In the genomic region with DNA sequence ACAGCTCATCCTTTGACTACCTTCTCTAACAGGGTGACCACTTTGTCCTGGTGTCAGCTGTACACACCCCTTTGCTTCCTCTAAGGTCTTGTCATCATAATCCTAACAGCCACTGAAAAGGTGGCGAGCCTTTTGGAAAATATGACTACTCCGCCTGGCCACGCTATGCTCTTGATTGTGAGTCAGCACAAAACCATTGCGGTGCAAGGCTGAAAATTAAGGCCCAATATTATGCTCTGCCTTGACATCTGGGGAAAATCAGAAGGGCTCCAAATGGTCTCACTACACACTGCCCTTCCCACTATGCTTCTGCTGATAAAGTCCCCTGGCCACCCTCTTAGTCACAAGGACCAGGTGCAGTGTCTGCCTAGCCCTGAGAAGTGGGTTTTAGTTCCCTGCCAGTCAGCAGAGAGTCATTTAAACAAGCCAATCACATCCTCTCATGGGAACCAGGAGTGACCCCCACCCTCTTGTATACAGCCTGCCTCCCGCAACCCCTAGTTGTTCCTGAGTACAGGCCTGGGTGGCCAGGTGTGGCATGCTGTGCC, we compare ENCODE assay signal across 1 cellular context.
TF ChIP-seq lines count a peak whose summit lies in the region.

No MANE protein-coding gene starts in this region.

TF ChIP-seq in HepG2, 621 proteins besides CTCF, POLR2A, EP300 and RAD21:
- TF ChIP-seq HMG20A (CRISPR knock-in tag; IDR thresholded peaks at IDR 0.05; ENCODE audit: borderline replicate concordance) (no peak), CAMTA2 (CRISPR knock-in tag; IDR thresholded peaks at IDR 0.05; ENCODE audit: borderline replicate concordance) (no peak), KMT2B (CRISPR knock-in tag; IDR thresholded peaks at IDR 0.05) (no peak), ZNF564 (CRISPR knock-in tag; IDR thresholded peaks at IDR 0.05) (no peak), NCOA5 (CRISPR knock-in tag; IDR thresholded peaks at IDR 0.05) (no peak), ZNF432 (CRISPR knock-in tag; IDR thresholded peaks at IDR 0.05; ENCODE audit: borderline replicate concordance) (no peak), ZNF703 (CRISPR knock-in tag; IDR thresholded peaks at IDR 0.05; ENCODE audit: borderline replicate concordance) (no peak), ZMYM3 (CRISPR knock-in tag; IDR thresholded peaks at IDR 0.05) (no peak)
- TF ChIP-seq, protein P1, sequence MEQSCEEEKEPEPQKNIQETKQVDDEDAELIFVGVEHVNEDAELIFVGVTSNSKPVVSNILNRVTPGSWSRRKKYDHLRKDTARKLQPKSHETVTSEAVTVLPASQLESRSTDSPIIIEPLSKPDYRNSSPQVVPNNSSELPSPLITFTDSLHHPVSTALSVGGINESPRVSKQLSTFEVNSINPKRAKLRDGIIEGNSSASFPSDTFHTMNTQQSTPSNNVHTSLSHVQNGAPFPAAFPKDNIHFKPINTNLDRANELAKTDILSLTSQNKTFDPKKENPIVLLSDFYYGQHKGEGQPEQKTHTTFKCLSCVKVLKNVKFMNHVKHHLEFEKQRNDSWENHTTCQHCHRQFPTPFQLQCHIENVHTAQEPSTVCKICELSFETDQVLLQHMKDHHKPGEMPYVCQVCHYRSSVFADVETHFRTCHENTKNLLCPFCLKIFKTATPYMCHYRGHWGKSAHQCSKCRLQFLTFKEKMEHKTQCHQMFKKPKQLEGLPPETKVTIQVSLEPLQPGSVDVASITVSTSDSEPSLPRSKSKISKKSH (CRISPR knock-in tag; IDR thresholded peaks at IDR 0.05; ENCODE audit: borderline replicate concordance) = no peak
- TF ChIP-seq, protein P2, sequence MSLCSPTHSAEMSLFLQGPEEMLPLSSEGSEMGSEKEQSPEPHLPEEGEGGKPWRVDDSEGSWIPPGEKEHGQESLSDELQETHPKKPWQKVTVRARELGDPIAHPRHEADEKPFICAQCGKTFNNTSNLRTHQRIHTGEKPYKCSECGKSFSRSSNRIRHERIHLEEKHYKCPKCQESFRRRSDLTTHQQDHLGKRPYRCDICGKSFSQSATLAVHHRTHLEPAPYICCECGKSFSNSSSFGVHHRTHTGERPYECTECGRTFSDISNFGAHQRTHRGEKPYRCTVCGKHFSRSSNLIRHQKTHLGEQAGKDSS (CRISPR knock-in tag; IDR thresholded peaks at IDR 0.05; ENCODE audit: borderline replicate concordance, low read depth) = no peak
- TF ChIP-seq, protein P3, sequence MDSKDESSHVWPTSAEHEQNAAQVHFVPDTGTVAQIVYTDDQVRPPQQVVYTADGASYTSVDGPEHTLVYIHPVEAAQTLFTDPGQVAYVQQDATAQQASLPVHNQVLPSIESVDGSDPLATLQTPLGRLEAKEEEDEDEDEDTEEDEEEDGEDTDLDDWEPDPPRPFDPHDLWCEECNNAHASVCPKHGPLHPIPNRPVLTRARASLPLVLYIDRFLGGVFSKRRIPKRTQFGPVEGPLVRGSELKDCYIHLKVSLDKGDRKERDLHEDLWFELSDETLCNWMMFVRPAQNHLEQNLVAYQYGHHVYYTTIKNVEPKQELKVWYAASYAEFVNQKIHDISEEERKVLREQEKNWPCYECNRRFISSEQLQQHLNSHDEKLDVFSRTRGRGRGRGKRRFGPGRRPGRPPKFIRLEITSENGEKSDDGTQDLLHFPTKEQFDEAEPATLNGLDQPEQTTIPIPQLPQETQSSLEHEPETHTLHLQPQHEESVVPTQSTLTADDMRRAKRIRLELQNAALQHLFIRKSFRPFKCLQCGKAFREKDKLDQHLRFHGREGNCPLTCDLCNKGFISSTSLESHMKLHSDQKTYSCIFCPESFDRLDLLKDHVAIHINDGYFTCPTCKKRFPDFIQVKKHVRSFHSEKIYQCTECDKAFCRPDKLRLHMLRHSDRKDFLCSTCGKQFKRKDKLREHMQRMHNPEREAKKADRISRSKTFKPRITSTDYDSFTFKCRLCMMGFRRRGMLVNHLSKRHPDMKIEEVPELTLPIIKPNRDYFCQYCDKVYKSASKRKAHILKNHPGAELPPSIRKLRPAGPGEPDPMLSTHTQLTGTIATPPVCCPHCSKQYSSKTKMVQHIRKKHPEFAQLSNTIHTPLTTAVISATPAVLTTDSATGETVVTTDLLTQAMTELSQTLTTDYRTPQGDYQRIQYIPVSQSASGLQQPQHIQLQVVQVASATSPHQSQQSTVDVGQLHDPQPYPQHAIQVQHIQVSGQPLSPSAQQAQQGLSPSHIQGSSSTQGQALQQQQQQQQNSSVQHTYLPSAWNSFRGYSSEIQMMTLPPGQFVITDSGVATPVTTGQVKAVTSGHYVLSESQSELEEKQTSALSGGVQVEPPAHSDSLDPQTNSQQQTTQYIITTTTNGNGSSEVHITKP (CRISPR knock-in tag; IDR thresholded peaks at IDR 0.05; ENCODE audit: low read depth) = no peak
- TF ChIP-seq, protein P4, sequence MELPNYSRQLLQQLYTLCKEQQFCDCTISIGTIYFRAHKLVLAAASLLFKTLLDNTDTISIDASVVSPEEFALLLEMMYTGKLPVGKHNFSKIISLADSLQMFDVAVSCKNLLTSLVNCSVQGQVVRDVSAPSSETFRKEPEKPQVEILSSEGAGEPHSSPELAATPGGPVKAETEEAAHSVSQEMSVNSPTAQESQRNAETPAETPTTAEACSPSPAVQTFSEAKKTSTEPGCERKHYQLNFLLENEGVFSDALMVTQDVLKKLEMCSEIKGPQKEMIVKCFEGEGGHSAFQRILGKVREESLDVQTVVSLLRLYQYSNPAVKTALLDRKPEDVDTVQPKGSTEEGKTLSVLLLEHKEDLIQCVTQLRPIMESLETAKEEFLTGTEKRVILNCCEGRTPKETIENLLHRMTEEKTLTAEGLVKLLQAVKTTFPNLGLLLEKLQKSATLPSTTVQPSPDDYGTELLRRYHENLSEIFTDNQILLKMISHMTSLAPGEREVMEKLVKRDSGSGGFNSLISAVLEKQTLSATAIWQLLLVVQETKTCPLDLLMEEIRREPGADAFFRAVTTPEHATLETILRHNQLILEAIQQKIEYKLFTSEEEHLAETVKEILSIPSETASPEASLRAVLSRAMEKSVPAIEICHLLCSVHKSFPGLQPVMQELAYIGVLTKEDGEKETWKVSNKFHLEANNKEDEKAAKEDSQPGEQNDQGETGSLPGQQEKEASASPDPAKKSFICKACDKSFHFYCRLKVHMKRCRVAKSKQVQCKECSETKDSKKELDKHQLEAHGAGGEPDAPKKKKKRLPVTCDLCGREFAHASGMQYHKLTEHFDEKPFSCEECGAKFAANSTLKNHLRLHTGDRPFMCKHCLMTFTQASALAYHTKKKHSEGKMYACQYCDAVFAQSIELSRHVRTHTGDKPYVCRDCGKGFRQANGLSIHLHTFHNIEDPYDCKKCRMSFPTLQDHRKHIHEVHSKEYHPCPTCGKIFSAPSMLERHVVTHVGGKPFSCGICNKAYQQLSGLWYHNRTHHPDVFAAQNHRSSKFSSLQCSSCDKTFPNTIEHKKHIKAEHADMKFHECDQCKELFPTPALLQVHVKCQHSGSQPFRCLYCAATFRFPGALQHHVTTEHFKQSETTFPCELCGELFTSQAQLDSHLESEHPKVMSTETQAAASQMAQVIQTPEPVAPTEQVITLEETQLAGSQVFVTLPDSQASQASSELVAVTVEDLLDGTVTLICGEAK (IDR thresholded peaks at IDR 0.05) = no peak
- TF ChIP-seq, protein P4 (CRISPR knock-in tag; IDR thresholded peaks at IDR 0.05) = no peak
- TF ChIP-seq, protein P5, sequence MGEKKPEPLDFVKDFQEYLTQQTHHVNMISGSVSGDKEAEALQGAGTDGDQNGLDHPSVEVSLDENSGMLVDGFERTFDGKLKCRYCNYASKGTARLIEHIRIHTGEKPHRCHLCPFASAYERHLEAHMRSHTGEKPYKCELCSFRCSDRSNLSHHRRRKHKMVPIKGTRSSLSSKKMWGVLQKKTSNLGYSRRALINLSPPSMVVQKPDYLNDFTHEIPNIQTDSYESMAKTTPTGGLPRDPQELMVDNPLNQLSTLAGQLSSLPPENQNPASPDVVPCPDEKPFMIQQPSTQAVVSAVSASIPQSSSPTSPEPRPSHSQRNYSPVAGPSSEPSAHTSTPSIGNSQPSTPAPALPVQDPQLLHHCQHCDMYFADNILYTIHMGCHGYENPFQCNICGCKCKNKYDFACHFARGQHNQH (CRISPR knock-in tag; IDR thresholded peaks at IDR 0.05) = no peak
